ENCODE assay signal across 9 cellular contexts in the genomic region with DNA sequence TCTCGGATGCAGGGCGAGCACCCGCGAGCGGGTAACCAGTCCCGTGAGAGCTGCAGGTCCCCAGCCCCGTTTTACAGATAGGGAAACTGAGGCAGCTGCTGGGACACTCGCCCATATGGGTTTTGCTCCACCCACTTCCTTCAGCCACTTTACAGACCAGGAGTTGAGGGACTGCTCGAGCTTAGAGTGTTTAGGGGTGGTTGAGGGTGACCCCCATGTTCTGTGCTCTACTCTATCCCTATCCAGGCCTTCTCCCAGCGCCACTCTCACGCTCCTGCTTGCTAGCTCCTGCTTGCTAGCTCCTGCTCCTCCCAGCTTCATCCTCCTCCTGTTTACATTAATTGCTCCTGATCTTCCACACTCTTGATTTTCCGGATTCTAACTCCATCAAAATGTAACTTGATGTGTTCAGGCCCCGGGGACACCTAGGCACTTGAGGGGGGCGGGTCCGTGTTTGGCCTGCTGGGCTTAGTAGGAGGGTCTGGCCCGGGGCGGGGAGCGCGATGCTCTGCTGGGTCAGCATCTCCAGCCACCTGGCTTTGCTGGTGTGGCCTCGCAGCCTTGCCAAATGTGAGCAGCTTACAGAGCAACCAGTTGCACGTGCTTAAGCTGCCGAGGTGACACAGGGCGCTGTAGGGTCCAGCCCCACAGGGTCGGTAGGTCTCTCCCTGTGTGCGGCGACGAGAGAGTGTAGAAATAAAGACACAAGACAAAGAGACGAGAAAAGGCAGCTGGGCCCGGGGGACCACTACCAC. TPM values are rescaled to one million over a fixed set of nuclear protein-coding genes. Genes with fewer than 3 reads are reported as not detected.
DNase-seq lines count a peak whose midpoint lies in the region; ATAC-seq and TF ChIP-seq lines count a peak whose summit lies in the region.
"Had no signal": no experiment of that assay in that cellular context is flagged by ENCODE, and none has a peak within 500 bp of the region (broad histone marks: within the 10 kb centered on the region; RNA-seq: fewer than 3 reads in every experiment).

No MANE protein-coding gene starts in this region.

- H3K4me1 Mint-ChIP-seq in activated T-cell treated with anti-CD3 and anti-CD28 coated beads, Interleukin-2, amount 50 U/mL, for 4 hours (ENCODE audit: low read depth), result peaks cover 33% of the 10 kb centered on the region
- H3K4me1 Mint-ChIP-seq in type B pancreatic cell (ENCODE audit: unreplicated experiment), result peaks cover 38% of the 10 kb centered on the region

- H3K36me3 ChIP-seq in brain microvascular endothelial cell (replicated peaks) (peaks cover 7% of the 10 kb centered on the region), lower lobe of right lung (peaks cover 10% of the 10 kb centered on the region)

- H3K36me3 Mint-ChIP-seq in activated T-cell treated with anti-CD3 and anti-CD28 coated beads, Interleukin-2, amount 50 U/mL, for 4 hours (ENCODE audit: insufficient read depth), result peaks cover 3% of the 10 kb centered on the region
- H3K36me3 Mint-ChIP-seq in type B pancreatic cell, result no peaks in the 10 kb centered on the region

- no peak for DNase-seq in activated T-cell treated with anti-CD3 and anti-CD28 coated beads, Interleukin-2, amount 50 U/mL, for 4 hours
- no peak for DNase-seq in activated T-cell treated with anti-CD3 and anti-CD28 coated beads for 4 hours
- no peak for DNase-seq in brain microvascular endothelial cell
- DNase-seq in lower lobe of right lung, result peak; percentile 58
- no peak for DNase-seq in type B pancreatic cell (ENCODE audit: extremely low spot score, unreplicated experiment)
- DNase-seq in HuH-7.5 (ENCODE audit: low spot score), result no peak
- DNase-seq in DMS114 treated with DMSO at 0.1 percent for 48 hours (lab: John Stamatoyannopoulos, UW; ENCODE audit: unreplicated experiment), result no peak

- H3K9me3 Mint-ChIP-seq in activated T-cell treated with anti-CD3 and anti-CD28 coated beads, Interleukin-2, amount 50 U/mL, for 4 hours, result no peaks in the 10 kb centered on the region
- H3K9me3 Mint-ChIP-seq in type B pancreatic cell, result no peaks in the 10 kb centered on the region

- ATAC-seq in activated T-cell treated with anti-CD3 and anti-CD28 coated beads, Interleukin-2, amount 50 U/mL, for 4 hours, result no peak
- no peak for ATAC-seq in lower lobe of right lung
- no peak for ATAC-seq in HG02938 (IDR thresholded peaks at IDR 0.05; ENCODE audit: unreplicated experiment)

- peak overlapping the region; percentile 97 for H3K4me3 Mint-ChIP-seq in activated T-cell treated with anti-CD3 and anti-CD28 coated beads, Interleukin-2, amount 50 U/mL, for 4 hours
- H3K4me3 Mint-ChIP-seq in type B pancreatic cell, result peak overlapping the region; percentile 99

- no peak for TF ChIP-seq CTCF in brain microvascular endothelial cell (IDR thresholded peaks at IDR 0.05; ENCODE audit: low read depth, low read length, missing control alignments)
- TF ChIP-seq CTCF in lower lobe of right lung (IDR thresholded peaks at IDR 0.05), result no peak
- no peak for TF ChIP-seq CTCF in type B pancreatic cell (conservative IDR thresholded peaks at IDR 0.05)

- H3K4me1 ChIP-seq in lower lobe of right lung, result peaks cover 35% of the 10 kb centered on the region

- H3K27me3 Mint-ChIP-seq in activated T-cell treated with anti-CD3 and anti-CD28 coated beads, Interleukin-2, amount 50 U/mL, for 4 hours (ENCODE audit: low read depth), result peaks cover 6% of the 10 kb centered on the region
- peaks cover 5% of the 10 kb centered on the region for H3K27me3 Mint-ChIP-seq in type B pancreatic cell

- intact Hi-C loops in lower lobe of right lung (cut with DNase I), result no loop called here

- in situ Hi-C loops in brain microvascular endothelial cell (cut with HindIII; ENCODE audit: low pct_ligation_motif_present, low sequenced_read_pairs), result no loop called here

- peak overlapping the region; percentile 99 for H3K27ac Mint-ChIP-seq in type B pancreatic cell

- H3K27ac ChIP-seq in brain microvascular endothelial cell (no peak overlapping the region), lower lobe of right lung (peak overlapping the region; percentile 97)

- H3K4me3 ChIP-seq in brain microvascular endothelial cell (ENCODE audit: low read depth, low read length) (peak overlapping the region; percentile 87), lower lobe of right lung (peak overlapping the region; percentile 98)

- H3K9me3 ChIP-seq in lower lobe of right lung, result no peaks in the 10 kb centered on the region

- H3K27me3 ChIP-seq in brain microvascular endothelial cell (replicated peaks), result peaks cover 2% of the 10 kb centered on the region
- H3K27me3 ChIP-seq in lower lobe of right lung (ENCODE audit: low read depth), result no peaks in the 10 kb centered on the region

RNA-seq across cellular contexts. Expression of a gene that starts 1.5 kb away (rescaled TPM):
- total RNA-seq in activated T-cell treated with anti-CD3 and anti-CD28 coated beads, Interleukin-2, amount 50 U/mL, for 4 hours, result 100 to 1,000 TPM; 123 to 132 (median 123) TPM
- total RNA-seq in lower lobe of right lung (30.6 TPM), type B pancreatic cell (ENCODE audit: low replicate concordance) (67.2 and 85.0 TPM in 2 replicates)

RNA-seq across cellular contexts. Expression of a gene that starts 20.2 kb away (rescaled TPM):
- not detected for total RNA-seq in activated T-cell treated with anti-CD3 and anti-CD28 coated beads, Interleukin-2, amount 50 U/mL, for 4 hours
- total RNA-seq in lower lobe of right lung (83.4 TPM), type B pancreatic cell (ENCODE audit: low replicate concordance) (10.7 and 12.4 TPM in 2 replicates)
- total RNA-seq: T-helper 2 cell treated with Interferon-gamma antibody and Interleukin-4, amounts not matched to agents 100 ng/mL and 5 ng/mL, for 36 hours had no signal

RNA-seq across cellular contexts. Expression of a gene that starts 31.1 kb away (rescaled TPM):
- total RNA-seq in activated T-cell treated with anti-CD3 and anti-CD28 coated beads, Interleukin-2, amount 50 U/mL, for 4 hours, result 10 to 100 TPM; 71.0 to 72.7 (median 71.6) TPM
- 47.9 TPM for total RNA-seq in lower lobe of right lung
- 108 and 150 TPM in 2 replicates for total RNA-seq in type B pancreatic cell (ENCODE audit: low replicate concordance)
